Comparison of ENCODE assay signal across 25 cellular contexts in the genomic region with DNA sequence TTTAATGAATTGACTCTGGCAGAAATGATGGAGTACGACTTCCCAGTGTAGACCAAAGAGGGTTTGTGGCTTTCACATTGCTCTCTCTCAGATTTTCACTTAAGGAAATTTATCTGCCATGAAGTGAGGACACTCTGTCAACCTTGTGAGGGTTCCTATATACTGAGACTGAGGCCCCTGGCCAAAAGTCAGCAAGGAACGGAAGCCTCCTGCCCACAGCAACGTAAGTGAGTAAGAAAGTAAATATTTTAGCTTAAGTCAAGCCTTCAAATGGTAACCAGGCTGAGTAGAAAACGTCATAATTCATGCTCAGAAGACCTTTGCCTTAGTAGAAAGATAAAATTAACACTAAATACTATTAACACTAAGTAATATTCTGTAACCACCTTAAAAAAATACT.
"Had no signal": no experiment of that assay in that cellular context is flagged by ENCODE, and none has a peak within 500 bp of the region (broad histone marks: within the 10 kb centered on the region; RNA-seq: fewer than 3 reads in every experiment).

No MANE protein-coding gene starts in this region.

- H3K27ac ChIP-seq: cardiac muscle cell, gastroesophageal sphincter, ovary, prostate gland, thyroid gland, VCaP had no signal

- H3K4me3 ChIP-seq: cardiac muscle cell, gastroesophageal sphincter, ovary, prostate gland, thyroid gland had no signal

- H3K4me1 ChIP-seq: gastroesophageal sphincter, prostate gland, thyroid gland had no signal

- H3K27me3 ChIP-seq: cardiac muscle cell, gastroesophageal sphincter, ovary, thyroid gland had no signal

- H3K9me3 Mint-ChIP-seq: activated naive CD4-positive, alpha-beta T cell treated with anti-CD3 and anti-CD28 coated beads, Interleukin-2, amount 10 ng/mL, durations not matched to agents 7 days and 5 days had no signal

- H3K4me3 Mint-ChIP-seq: activated CD4-positive, alpha-beta T cell treated with anti-CD3 and anti-CD28 coated beads, Interleukin-2, amount 10 ng/mL, durations not matched to agents 7 days and 5 days; activated CD8-positive, alpha-beta memory T cell treated with anti-CD3 and anti-CD28 coated beads, Interleukin-2, amount 10 ng/mL, durations not matched to agents 7 days and 5 days; activated CD8-positive, alpha-beta T cell treated with anti-CD3 and anti-CD28 coated beads for 36 hours; activated naive CD4-positive, alpha-beta T cell treated with anti-CD3 and anti-CD28 coated beads, Interleukin-2, amount 10 ng/mL, durations not matched to agents 7 days and 5 days; activated naive CD8-positive, alpha-beta T cell treated with anti-CD3 and anti-CD28 coated beads, Interleukin-2, amount 50 U/mL, for 24 hours; natural killer cell; T-helper 17 cell had no signal

- H3K27me3 Mint-ChIP-seq: activated CD4-positive, alpha-beta T cell treated with anti-CD3 and anti-CD28 coated beads, Interleukin-2, amount 10 ng/mL, durations not matched to agents 7 days and 5 days; activated CD8-positive, alpha-beta memory T cell treated with anti-CD3 and anti-CD28 coated beads, Interleukin-2, amount 10 ng/mL, durations not matched to agents 7 days and 5 days; activated CD8-positive, alpha-beta T cell treated with anti-CD3 and anti-CD28 coated beads for 36 hours; activated naive CD4-positive, alpha-beta T cell treated with anti-CD3 and anti-CD28 coated beads, Interleukin-2, amount 10 ng/mL, durations not matched to agents 7 days and 5 days; activated naive CD8-positive, alpha-beta T cell treated with anti-CD3 and anti-CD28 coated beads, Interleukin-2, amount 50 U/mL, for 24 hours; T-helper 17 cell had no signal

- H3K36me3 Mint-ChIP-seq: activated CD8-positive, alpha-beta memory T cell treated with anti-CD3 and anti-CD28 coated beads, Interleukin-2, amount 10 ng/mL, durations not matched to agents 7 days and 5 days; activated naive CD4-positive, alpha-beta T cell treated with anti-CD3 and anti-CD28 coated beads, Interleukin-2, amount 10 ng/mL, durations not matched to agents 7 days and 5 days; natural killer cell had no signal

- DNase-seq: activated CD4-positive, alpha-beta T cell treated with anti-CD3 and anti-CD28 coated beads, Interleukin-2, amount 10 ng/mL, durations not matched to agents 7 days and 5 days; activated CD4-positive, CD25-positive, alpha-beta regulatory T cell treated with anti-CD3 and anti-CD28 coated beads, Interleukin-2, amount 50 U/mL, for 72 hours; activated CD8-positive, alpha-beta memory T cell treated with anti-CD3 and anti-CD28 coated beads, Interleukin-2, amount 10 ng/mL, durations not matched to agents 7 days and 5 days; activated CD8-positive, alpha-beta T cell treated with anti-CD3 and anti-CD28 coated beads for 36 hours; activated effector memory CD4-positive, alpha-beta T cell treated with anti-CD3 and anti-CD28 coated beads, Interleukin-2, amount 50 U/mL, for 16 hours; activated naive CD4-positive, alpha-beta T cell treated with anti-CD3 and anti-CD28 coated beads, Interleukin-2, amount 10 ng/mL, durations not matched to agents 7 days and 5 days; activated naive CD8-positive, alpha-beta T cell treated with anti-CD3 and anti-CD28 coated beads, Interleukin-2, amount 50 U/mL, for 24 hours; activated T-cell treated with anti-CD3 and anti-CD28 coated beads for 4 hours; anterior cingulate cortex; erythroblast; head of caudate nucleus; hypothalamus; left ventricle myocardium superior; midbrain; natural killer cell; ovary; stimulated activated CD4-positive, alpha-beta T cell treated with anti-CD3 and anti-CD28 coated beads, Interleukin-4, amount 100 ng/mL, for 1 hour; stimulated activated naive CD8-positive, alpha-beta T cell treated with anti-CD3 and anti-CD28 coated beads, Interleukin-15, Interleukin-2, amounts not matched to agents 100 U/mL and 50 U/mL, for 24 hours; substantia nigra; T-helper 17 cell; thyroid gland had no signal

- H3K9me3 ChIP-seq: gastroesophageal sphincter, ovary, prostate gland, thyroid gland had no signal

- ATAC-seq: activated CD8-positive, alpha-beta memory T cell treated with anti-CD3 and anti-CD28 coated beads, Interleukin-2, amount 10 ng/mL, durations not matched to agents 7 days and 5 days; activated CD8-positive, alpha-beta T cell treated with anti-CD3 and anti-CD28 coated beads for 36 hours; activated naive CD8-positive, alpha-beta T cell treated with anti-CD3 and anti-CD28 coated beads, Interleukin-2, amount 50 U/mL, for 24 hours; gastroesophageal sphincter; left ventricle myocardium superior; natural killer cell; stimulated activated naive CD8-positive, alpha-beta T cell treated with anti-CD3 and anti-CD28 coated beads, Interleukin-15, Interleukin-2, amounts not matched to agents 100 U/mL and 50 U/mL, for 24 hours; T-helper 17 cell had no signal

- H3K36me3 ChIP-seq: cardiac muscle cell, gastroesophageal sphincter, ovary, prostate gland, thyroid gland had no signal

- H3K27ac Mint-ChIP-seq: activated CD4-positive, alpha-beta T cell treated with anti-CD3 and anti-CD28 coated beads, Interleukin-2, amount 10 ng/mL, durations not matched to agents 7 days and 5 days; activated CD8-positive, alpha-beta memory T cell treated with anti-CD3 and anti-CD28 coated beads, Interleukin-2, amount 10 ng/mL, durations not matched to agents 7 days and 5 days; activated CD8-positive, alpha-beta T cell treated with anti-CD3 and anti-CD28 coated beads for 36 hours; activated naive CD4-positive, alpha-beta T cell treated with anti-CD3 and anti-CD28 coated beads, Interleukin-2, amount 10 ng/mL, durations not matched to agents 7 days and 5 days; activated naive CD8-positive, alpha-beta T cell treated with anti-CD3 and anti-CD28 coated beads, Interleukin-2, amount 50 U/mL, for 24 hours; natural killer cell; T-helper 17 cell had no signal

- H3K4me1 Mint-ChIP-seq: activated CD4-positive, alpha-beta T cell treated with anti-CD3 and anti-CD28 coated beads, Interleukin-2, amount 10 ng/mL, durations not matched to agents 7 days and 5 days; activated CD8-positive, alpha-beta memory T cell treated with anti-CD3 and anti-CD28 coated beads, Interleukin-2, amount 10 ng/mL, durations not matched to agents 7 days and 5 days; activated naive CD4-positive, alpha-beta T cell treated with anti-CD3 and anti-CD28 coated beads, Interleukin-2, amount 10 ng/mL, durations not matched to agents 7 days and 5 days; activated naive CD8-positive, alpha-beta T cell treated with anti-CD3 and anti-CD28 coated beads, Interleukin-2, amount 50 U/mL, for 24 hours; natural killer cell; T-helper 17 cell had no signal
